ENCODE assay signal across 19 cellular contexts in genomic region chr13:107138987-107139386, GRCh38.
DNase-seq lines count a peak whose midpoint lies in the region; ATAC-seq, FAIRE-seq and TF ChIP-seq lines count a peak whose summit lies in the region.
"Had no signal": no experiment of that assay in that cellular context is flagged by ENCODE, and none has a peak within 500 bp of the region (broad histone marks: within the 10 kb centered on the region; RNA-seq: fewer than 3 reads in every experiment).

No MANE protein-coding gene starts in this region.

- no peak for TF ChIP-seq POLR2A in endothelial cell of umbilical vein (IDR thresholded peaks at IDR 0.05; ENCODE audit: low read depth, low read length)

- POLR2A ChIA-PET in endothelial cell of umbilical vein (lab: Charles Lee) (no interaction called here), HEK293T (lab: Yijun Ruan, JAX) (no interaction called here)

- H3K27ac ChIP-seq in endothelial cell of umbilical vein (ENCODE audit: insufficient read depth, low read depth, low read length): no peak overlapping the region
- H3K27ac ChIP-seq in right cardiac atrium (ENCODE audit: low read length): no peak overlapping the region
- H3K27ac ChIP-seq: HL-60 had no signal

- peaks cover 0 to 2% of the 10 kb centered on the region in 2 experiments for H3K27me3 ChIP-seq in endothelial cell of umbilical vein (ENCODE audit: control insufficient read depth in 2 of 2, insufficient read depth in 2 of 2, low read length in 2 of 2)
- no peaks in the 10 kb centered on the region for H3K27me3 ChIP-seq in right cardiac atrium (ENCODE audit: control insufficient read depth, insufficient read depth)

- H3K79me2 ChIP-seq in endothelial cell of umbilical vein (ENCODE audit: control insufficient read depth, insufficient read depth, low read length): no peaks in the 10 kb centered on the region

- H3K27ac Mint-ChIP-seq in Calu3 (ENCODE audit: unreplicated experiment): no peak overlapping the region
- H3K27ac Mint-ChIP-seq: H9, IgD-negative memory B cell had no signal

- H3K36me3 ChIP-seq in endothelial cell of umbilical vein (ENCODE audit: control insufficient read depth in 2 of 2, extremely low read depth in 1 of 2, insufficient read depth in 2 of 2, low read length in 2 of 2): no peaks in the 10 kb centered on the region

- no peak for TF ChIP-seq CTCF in endothelial cell of umbilical vein (IDR thresholded peaks at IDR 0.05; ENCODE audit: extremely low read depth in 1 of 2, insufficient read depth in 1 of 2, low read depth in 1 of 2, low read length in 2 of 2)
- TF ChIP-seq CTCF in Calu3 (IDR thresholded peaks at IDR 0.05; ENCODE audit: unreplicated experiment): no peak

- dilution Hi-C loops in endothelial cell of umbilical vein (cut with MboI; ENCODE audit: extremely low pct_ligation_motif_present, low sequenced_read_pairs): no loop called here

- FAIRE-seq in endothelial cell of umbilical vein (lab: Jason Lieb, UNC): no peak
- FAIRE-seq: GM19239, HTR-8/SVneo had no signal

- no peak overlapping the region for H3K4me3 Mint-ChIP-seq in Calu3 (ENCODE audit: low read depth, unreplicated experiment)
- H3K4me3 Mint-ChIP-seq: H9, IgD-negative memory B cell had no signal

- BruUV-seq in endothelial cell of umbilical vein (replicated peaks; lab: Mats Ljungman, UMichigan): no TSS peak
- no TSS peak for BruUV-seq in Calu3 (replicated peaks; lab: Mats Ljungman, UMichigan)

- H3K4me1 ChIP-seq in endothelial cell of umbilical vein (ENCODE audit: control insufficient read depth, extremely low read depth, insufficient read depth, low read length) (no peaks in the 10 kb centered on the region), right cardiac atrium (ENCODE audit: control insufficient read depth, insufficient read depth, low read length) (peaks cover 6% of the 10 kb centered on the region)

- ATAC-seq in right cardiac atrium: peak; percentile 95 to 97
- ATAC-seq: Panc1 had no signal

- WGBS in right cardiac atrium: 29% methylated on average over 1 of the region's 1 CpG

- no peak overlapping the region for H3K4me3 ChIP-seq in endothelial cell of umbilical vein (replicated peaks in 1 of 3; ENCODE audit: insufficient read depth in 1 of 3, low read depth in 1 of 3, low read length in 3 of 3)
- no peak overlapping the region for H3K4me3 ChIP-seq in right cardiac atrium (ENCODE audit: low read length)

- H3K9me1 ChIP-seq in endothelial cell of umbilical vein (replicated peaks; ENCODE audit: control insufficient read depth, extremely low read depth, insufficient read depth, low read length): no peaks in the 10 kb centered on the region

- H3K27me3 Mint-ChIP-seq in Calu3 (ENCODE audit: unreplicated experiment): no peaks in the 10 kb centered on the region
- H3K27me3 Mint-ChIP-seq: IgD-negative memory B cell had no signal

- H3K9me3 ChIP-seq in endothelial cell of umbilical vein (replicated peaks; ENCODE audit: control insufficient read depth, insufficient read depth, low read length) (no peaks in the 10 kb centered on the region), right cardiac atrium (ENCODE audit: control insufficient read depth, low read length) (no peaks in the 10 kb centered on the region)

- H3K4me1 Mint-ChIP-seq in Calu3 (ENCODE audit: low read depth, unreplicated experiment): no peaks in the 10 kb centered on the region
- H3K4me1 Mint-ChIP-seq: IgD-negative memory B cell had no signal

- no peak overlapping the region for H3K9ac ChIP-seq in endothelial cell of umbilical vein (replicated peaks; ENCODE audit: extremely low read depth, insufficient read depth, low read length)

- CTCF ChIA-PET in endothelial cell of umbilical vein (lab: Charles Lee) (interaction anchor here (0.8 kb wide), 1 partner anchor 1017 kb away, joined by 3 read pairs; no protein-coding TSS in a partner anchor), Calu3 (lab: Charles Lee) (no interaction called here), HEK293T (lab: Yijun Ruan, JAX) (interaction anchor here (0.6 kb wide), 1 partner anchor 16 kb away, joined by 3 read pairs; no protein-coding TSS in a partner anchor)

- no peak overlapping the region for H3K4me2 ChIP-seq in endothelial cell of umbilical vein (ENCODE audit: insufficient read depth, low read length)

- H3K9me3 Mint-ChIP-seq in Calu3 (ENCODE audit: low read depth, unreplicated experiment): no peaks in the 10 kb centered on the region
- H3K9me3 Mint-ChIP-seq: H9 had no signal

- H3K36me3 Mint-ChIP-seq in Calu3 (ENCODE audit: insufficient read depth, unreplicated experiment): no peaks in the 10 kb centered on the region
- H3K36me3 Mint-ChIP-seq: IgD-negative memory B cell had no signal

- H4K20me1 ChIP-seq in endothelial cell of umbilical vein (replicated peaks; ENCODE audit: control insufficient read depth, extremely low read depth, insufficient read depth, low read length): no peaks in the 10 kb centered on the region

- peak; percentile 17 for DNase-seq in Ammon's horn (ENCODE audit: low spot score)
- peak; percentile 1 for DNase-seq in NCI-H446 (lab: John Stamatoyannopoulos, UW)
- DNase-seq in endothelial cell of umbilical vein (ENCODE audit: low read depth, low spot score): peak; percentile 44
- no peak for DNase-seq in right cardiac atrium
- DNase-seq in Calu3: no peak
- DNase-seq in HEK293T (ENCODE audit: extremely low spot score): no peak
- DNase-seq in stimulated activated CD4-positive, alpha-beta T cell treated with anti-CD3 and anti-CD28 coated beads, Interleukin-4, amount 100 ng/mL, for 4 hours: no peak
- DNase-seq: ACHN, AML-193, COR-L47, H9, Kasumi-1, NCI-H1417 treated with DMSO at 0.1 percent for 48 hours, NCI-H510A had no signal

- intact Hi-C loops in endothelial cell of umbilical vein (cut with micrococcal nuclease): no loop called here
- intact Hi-C loops in right cardiac atrium (cut with DNase I): loop anchor here in 1 of 4 donors (10.0 kb wide), 1 partner anchor 214 kb away; no protein-coding TSS in a partner anchor
- intact Hi-C loops in Calu3 (cut with micrococcal nuclease; ENCODE audit: unreplicated experiment): no loop called here

- H2AFZ ChIP-seq in endothelial cell of umbilical vein (ENCODE audit: low read depth, low read length): no peak overlapping the region

TF ChIP-seq in endothelial cell of umbilical vein, 7 proteins besides CTCF, POLR2A, EP300 and RAD21:
- no peak for TF ChIP-seq EZH2 (IDR thresholded peaks at IDR 0.05; ENCODE audit: borderline replicate concordance, low read depth, low read length, severe bottlenecking)
- no peak for TF ChIP-seq JUN (IDR thresholded peaks at IDR 0.05; ENCODE audit: borderline replicate concordance, insufficient read depth, insufficient read length, low read depth)
- no peak for TF ChIP-seq GATA2 (IDR thresholded peaks at IDR 0.05; ENCODE audit: insufficient read depth, insufficient read length, low read depth, low read length)
- TF ChIP-seq, protein P1, sequence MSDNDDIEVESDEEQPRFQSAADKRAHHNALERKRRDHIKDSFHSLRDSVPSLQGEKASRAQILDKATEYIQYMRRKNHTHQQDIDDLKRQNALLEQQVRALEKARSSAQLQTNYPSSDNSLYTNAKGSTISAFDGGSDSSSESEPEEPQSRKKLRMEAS (IDR thresholded peaks at IDR 0.05; ENCODE audit: insufficient read depth, insufficient read length): no peak
- no peak for TF ChIP-seq FOS (IDR thresholded peaks at IDR 0.05; ENCODE audit: borderline replicate concordance, insufficient read depth, low read length)
- TF ChIP-seq MYC (IDR thresholded peaks at IDR 0.05; ENCODE audit: low read depth, low read length): no peak
- no peak for TF ChIP-seq POLR2AphosphoS5 (IDR thresholded peaks at IDR 0.05; ENCODE audit: insufficient read depth, low read depth, low read length)

TF ChIP-seq in HEK293T, 16 proteins besides CTCF, POLR2A, EP300 and RAD21:
- TF ChIP-seq BHLHE40 (IDR thresholded peaks at IDR 0.05; ENCODE audit: borderline replicate concordance) (no peak), LEF1 (IDR thresholded peaks at IDR 0.05; ENCODE audit: borderline replicate concordance) (no peak), TARDBP (IDR thresholded peaks at IDR 0.05) (no peak), NFRKB (IDR thresholded peaks at IDR 0.05) (no peak), CTBP1 (IDR thresholded peaks at IDR 0.05; ENCODE audit: borderline replicate concordance) (no peak), ARNT (IDR thresholded peaks at IDR 0.05) (no peak), FOXM1 (IDR thresholded peaks at IDR 0.05; ENCODE audit: borderline replicate concordance) (no peak), PKNOX1 (IDR thresholded peaks at IDR 0.05) (no peak), FOXA1 (IDR thresholded peaks at IDR 0.05) (no peak), L3MBTL2 (conservative IDR thresholded peaks at IDR 0.05) (no peak), ZNF384 (IDR thresholded peaks at IDR 0.05) (no peak), SUZ12 (IDR thresholded peaks at IDR 0.05) (no peak), SP1 (IDR thresholded peaks at IDR 0.05) (no peak), HDGF (IDR thresholded peaks at IDR 0.05; ENCODE audit: borderline replicate concordance) (no peak), FOXK2 (IDR thresholded peaks at IDR 0.05) (no peak), ELF4 (IDR thresholded peaks at IDR 0.05) (no peak)

Comparison
In these comparisons a context has a peak if more than half of its experiments do, and no peak if none do; other contexts are left out.
1. DNase-seq: peak in Ammon's horn (single experiment), NCI-H446 (2 of 2) and endothelial cell of umbilical vein (single experiment); none in right cardiac atrium (0 of 3), Calu3 (single experiment), HEK293T (single experiment) and stimulated activated CD4-positive, alpha-beta T cell treated with anti-CD3 and anti-CD28 coated beads, Interleukin-4, amount 100 ng/mL, for 4 hours (0 of 2).